21 cellular contexts compared by ENCODE assay signal in the genomic region with DNA sequence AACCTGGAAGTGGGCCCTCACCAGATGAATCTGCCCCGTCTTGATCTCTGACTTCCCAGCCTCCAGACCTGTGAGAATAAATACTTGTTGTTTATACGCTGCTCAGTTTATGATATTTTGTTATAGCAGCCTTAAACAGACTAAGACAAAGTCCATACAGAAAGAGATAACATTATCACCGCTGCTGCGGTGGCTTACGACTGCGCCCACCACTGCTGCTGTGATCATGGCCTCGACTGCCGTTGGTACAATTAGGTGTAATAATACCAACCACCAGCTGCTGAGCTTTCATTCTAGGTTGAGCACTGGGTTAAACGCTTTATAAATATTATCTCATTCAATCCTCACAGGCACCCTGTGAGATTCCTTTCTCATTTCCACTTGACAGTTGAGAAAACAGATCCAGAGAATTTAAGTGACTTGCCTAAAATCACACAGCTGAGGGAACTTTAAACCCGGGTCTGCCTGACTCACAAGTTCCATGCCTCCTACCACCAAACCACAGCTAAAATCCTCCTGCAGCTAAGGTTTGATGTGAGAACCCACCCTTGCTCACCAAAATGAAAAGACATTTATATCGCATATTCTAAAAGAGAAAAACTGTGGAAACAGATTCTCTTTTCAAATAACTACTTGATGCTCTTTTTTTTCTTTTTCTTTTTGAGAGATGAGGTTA. TPM values are rescaled to one million over a fixed set of nuclear protein-coding genes. Genes with fewer than 3 reads are reported as not detected.
DNase-seq lines count a peak whose midpoint lies in the region; ATAC-seq and TF ChIP-seq lines count a peak whose summit lies in the region.
"Had no signal": no experiment of that assay in that cellular context is flagged by ENCODE, and none has a peak within 500 bp of the region (broad histone marks: within the 10 kb centered on the region; RNA-seq: fewer than 3 reads in every experiment).

No MANE protein-coding gene starts in this region.

- peak; percentile 36 for ATAC-seq in effector memory CD8-positive, alpha-beta T cell (replicated peaks)
- ATAC-seq in heart right ventricle = no peak
- ATAC-seq: A549, esophagus mucosa, K562, PC-3, sciatic nerve had no signal

- no peak overlapping the region for H3K27ac Mint-ChIP-seq in T-helper 2 cell treated with Interferon-gamma antibody and Interleukin-4, amounts not matched to agents 5 μg/mL and 100 μg/mL, for 36 hours
- peak overlapping the region; percentile 4 to 66 for H3K27ac Mint-ChIP-seq in effector memory CD8-positive, alpha-beta T cell
- H3K27ac Mint-ChIP-seq: CD14-positive monocyte had no signal

- no peaks in the 10 kb centered on the region for H3K36me3 Mint-ChIP-seq in T-helper 2 cell treated with Interferon-gamma antibody and Interleukin-4, amounts not matched to agents 5 μg/mL and 100 μg/mL, for 36 hours (ENCODE audit: low read depth)
- H3K36me3 Mint-ChIP-seq in effector memory CD8-positive, alpha-beta T cell (ENCODE audit: insufficient read depth) = peaks cover 5% of the 10 kb centered on the region

- H3K27me3 ChIP-seq in heart right ventricle (no peaks in the 10 kb centered on the region), WERI-Rb-1 (ENCODE audit: insufficient read depth, low read depth, severe bottlenecking) (no peaks in the 10 kb centered on the region)
- H3K27me3 ChIP-seq: ovary, SJCRH30, tibial artery had no signal

- H3K27ac ChIP-seq in heart right ventricle (no peak overlapping the region), WERI-Rb-1 (no peak overlapping the region)
- H3K27ac ChIP-seq: A549, ovary, SJCRH30, tibial artery had no signal

- WGBS in heart right ventricle, 2 donors = 93 to 94% methylated on average over 11 of the region's 11 CpGs

- H3K4me3 Mint-ChIP-seq in T-helper 2 cell treated with Interferon-gamma antibody and Interleukin-4, amounts not matched to agents 5 μg/mL and 100 μg/mL, for 36 hours = no peak overlapping the region
- H3K4me3 Mint-ChIP-seq in effector memory CD8-positive, alpha-beta T cell = peak overlapping the region; percentile 3 to 48
- H3K4me3 Mint-ChIP-seq: activated T-cell treated with anti-CD3 and anti-CD28 coated beads, Interleukin-2, amount 50 U/mL, for 4 hours; CD14-positive monocyte had no signal

- no peak overlapping the region for H3K4me3 ChIP-seq in heart right ventricle
- H3K4me3 ChIP-seq in WERI-Rb-1 (ENCODE audit: low read depth, low read length) = no peak overlapping the region
- H3K4me3 ChIP-seq: A549, K562, ovary, SJCRH30, tibial artery had no signal

- H3K9me3 Mint-ChIP-seq in T-helper 2 cell treated with Interferon-gamma antibody and Interleukin-4, amounts not matched to agents 5 μg/mL and 100 μg/mL, for 36 hours = no peaks in the 10 kb centered on the region
- H3K9me3 Mint-ChIP-seq in effector memory CD8-positive, alpha-beta T cell = no peaks in the 10 kb centered on the region
- H3K9me3 Mint-ChIP-seq: activated T-cell treated with anti-CD3 and anti-CD28 coated beads, Interleukin-2, amount 50 U/mL, for 4 hours; CD14-positive monocyte had no signal

- intact Hi-C loops in heart right ventricle (cut with DNase I) = no loop called here

- DNase-seq in activated CD4-positive, alpha-beta T cell treated with anti-CD3 and anti-CD28 coated beads for 48 hours = peak; percentile 45
- DNase-seq in activated CD4-positive, alpha-beta T cell treated with anti-CD3 and anti-CD28 coated beads for 4 hours = no peak
- peak; percentile 37 for DNase-seq in T-helper 2 cell treated with Interferon-gamma antibody and Interleukin-4, amounts not matched to agents 5 μg/mL and 100 μg/mL, for 36 hours (ENCODE audit: low spot score)
- no peak for DNase-seq in effector memory CD8-positive, alpha-beta T cell
- DNase-seq in stimulated activated CD8-positive, alpha-beta memory T cell treated with anti-CD3 and anti-CD28 coated beads, Interleukin-12 subunit alpha, Interleukin-12 subunit beta, amount 100 ng/mL, for 24 hours (ENCODE audit: extremely low read depth) = peak; percentile 9
- DNase-seq in COLO668 (lab: John Stamatoyannopoulos, UW; ENCODE audit: unreplicated experiment) = no peak
- no peak for DNase-seq in heart right ventricle
- no peak for DNase-seq in WERI-Rb-1
- DNase-seq: activated T-cell treated with anti-CD3 and anti-CD28 coated beads, Interleukin-2, amount 50 U/mL, for 4 hours; NCI-H1417; NCI-H774; ovary; PC-3; SJCRH30; stimulated activated CD4-positive, alpha-beta T cell treated with anti-CD3 and anti-CD28 coated beads, Interleukin-2, amount 100 ng/mL, for 48 hours; tibial artery had no signal

- H3K4me1 ChIP-seq in heart right ventricle = no peaks in the 10 kb centered on the region
- H3K4me1 ChIP-seq: SJCRH30, tibial artery had no signal

- peaks cover 0 to 4% (median 0%) of the 10 kb centered on the region in 9 donors for H3K36me3 ChIP-seq in heart right ventricle
- H3K36me3 ChIP-seq in WERI-Rb-1 = peaks cover 16% of the 10 kb centered on the region
- H3K36me3 ChIP-seq: ovary had no signal

- H3K9me3 ChIP-seq in heart right ventricle (no peaks in the 10 kb centered on the region), WERI-Rb-1 (ENCODE audit: severe bottlenecking) (no peaks in the 10 kb centered on the region)
- H3K9me3 ChIP-seq: A549, ovary, SJCRH30, tibial artery had no signal

- no peaks in the 10 kb centered on the region for H3K27me3 Mint-ChIP-seq in T-helper 2 cell treated with Interferon-gamma antibody and Interleukin-4, amounts not matched to agents 5 μg/mL and 100 μg/mL, for 36 hours (ENCODE audit: low read depth)
- peaks cover 0 to 9% of the 10 kb centered on the region in 2 donors for H3K27me3 Mint-ChIP-seq in effector memory CD8-positive, alpha-beta T cell

- H3K4me1 Mint-ChIP-seq in T-helper 2 cell treated with Interferon-gamma antibody and Interleukin-4, amounts not matched to agents 5 μg/mL and 100 μg/mL, for 36 hours (ENCODE audit: low read depth) = no peaks in the 10 kb centered on the region
- H3K4me1 Mint-ChIP-seq in effector memory CD8-positive, alpha-beta T cell (ENCODE audit: low read depth in 2 of 2) = peaks cover 5 to 8% of the 10 kb centered on the region in 2 donors

- no peak for TF ChIP-seq CTCF in heart right ventricle (IDR thresholded peaks at IDR 0.05)
- no peak for TF ChIP-seq CTCF in WERI-Rb-1 (IDR thresholded peaks at IDR 0.05; ENCODE audit: low read depth, low read length)

RNA-seq across cellular contexts. Expression of a gene that starts 24.1 kb away (rescaled TPM):
- 10 to 100 TPM in 1 of 10 donors, 1 to 10 TPM in 9; 2.3 to 15.0 (median 4.1) TPM for total RNA-seq in heart right ventricle
- 1 to 10 TPM; 3.5 to 6.5 TPM for polyA plus RNA-seq in heart right ventricle

Comparison
In these comparisons a context has a peak if more than half of its experiments do, and no peak if none do; other contexts are left out.
1. DNase-seq: peak in activated CD4-positive, alpha-beta T cell treated with anti-CD3 and anti-CD28 coated beads for 48 hours (single experiment), T-helper 2 cell treated with Interferon-gamma antibody and Interleukin-4, amounts not matched to agents 5 μg/mL and 100 μg/mL, for 36 hours (single experiment) and stimulated activated CD8-positive, alpha-beta memory T cell treated with anti-CD3 and anti-CD28 coated beads, Interleukin-12 subunit alpha, Interleukin-12 subunit beta, amount 100 ng/mL, for 24 hours (single experiment); none in activated CD4-positive, alpha-beta T cell treated with anti-CD3 and anti-CD28 coated beads for 4 hours (0 of 2), effector memory CD8-positive, alpha-beta T cell (0 of 3), COLO668 (single experiment), heart right ventricle (0 of 2) and WERI-Rb-1 (single experiment).